Comparison of ENCODE assay signal across 1 cellular context in the genomic region with DNA sequence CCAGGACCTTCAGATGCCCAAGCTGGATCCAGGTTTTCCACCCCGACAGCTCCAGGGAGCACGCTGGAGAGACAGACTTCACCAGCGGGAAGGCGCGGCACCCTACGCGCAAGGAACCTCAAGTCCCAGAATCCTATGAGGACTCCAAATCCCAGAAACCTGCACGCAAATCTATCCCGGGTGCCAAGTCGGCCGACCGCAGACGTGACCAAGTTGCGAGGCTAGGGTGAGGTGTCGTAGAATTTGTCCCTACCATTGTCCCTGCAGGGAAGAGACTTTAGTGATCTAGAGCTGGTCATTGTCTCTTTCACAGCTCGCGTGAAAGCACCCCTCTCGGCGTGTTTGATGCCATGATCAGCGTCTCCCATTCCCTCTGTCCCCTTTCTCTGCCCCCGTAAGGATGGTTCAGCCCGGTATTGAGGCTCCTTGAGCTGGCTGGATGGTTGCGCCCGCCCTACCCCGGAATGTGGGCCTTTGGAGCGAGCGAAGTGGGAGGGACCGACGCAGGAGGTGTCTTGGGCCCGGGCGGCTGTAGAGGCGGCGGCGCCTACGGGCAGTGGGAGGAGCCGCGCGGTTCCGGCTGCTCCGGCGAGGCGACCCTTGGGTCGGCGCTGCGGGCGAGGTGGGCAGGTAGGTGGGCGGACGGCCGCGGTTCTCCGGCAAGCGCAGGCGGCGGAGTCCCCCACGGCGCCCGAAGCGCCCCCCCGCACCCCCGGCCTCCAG.
TF ChIP-seq lines count a peak whose summit lies in the region.

TSS of gene PRKCI (plus strand) at position 501 of the 723 bp plus-strand sequence. CDS start 246 bp downstream, outside the sequence.

TF ChIP-seq in K562, 482 proteins besides CTCF, POLR2A, EP300 and RAD21 (continued from another document and continues in another):
- TF ChIP-seq PBX2 (CRISPR knock-in tag; IDR thresholded peaks at IDR 0.05; ENCODE audit: low read depth) (no peak), PBX2 (tag; conservative IDR thresholded peaks at IDR 0.05; ENCODE audit: low read depth) (0 out of 2 replicates have a peak, but pooled peaks have one; percentile 30), TBL1XR1 (IDR thresholded peaks at IDR 0.05; ENCODE audit: low read length in 2 of 2) (peak; percentile 53 to 62; a peak in 3 of 4 replicates), ZNF253 (CRISPR knock-in tag; conservative IDR thresholded peaks at IDR 0.05) (no peak), ZNF436 (CRISPR knock-in tag; IDR thresholded peaks at IDR 0.05) (no peak), MLLT1 (IDR thresholded peaks at IDR 0.05) (peak in 1 of 2 experiments; percentile 99; a peak in 2 of 4 replicates), KLF16 (IDR thresholded peaks at IDR 0.05) (no peak), ESRRA (IDR thresholded peaks at IDR 0.05; ENCODE audit: borderline replicate concordance, low read depth) (peak; percentile 97; the same call in 1 of the 2 replicates), RNF2 (IDR thresholded peaks at IDR 0.05) (peak; percentile 94), PCBP2 (IDR thresholded peaks at IDR 0.05; ENCODE audit: low read depth, low read length, poor library complexity, severe bottlenecking) (no peak), SRSF3 (IDR thresholded peaks at IDR 0.05; ENCODE audit: insufficient read depth, low read length) (no peak), HNRNPL (IDR thresholded peaks at IDR 0.05; ENCODE audit: low read depth, low read length) (no peak), CC2D1A (IDR thresholded peaks at IDR 0.05) (0 out of 2 replicates have a peak, but pooled peaks have one; percentile 24), PURB (CRISPR knock-in tag; IDR thresholded peaks at IDR 0.05; ENCODE audit: low read depth) (no peak), ZNF347 (CRISPR knock-in tag; IDR thresholded peaks at IDR 0.05; ENCODE audit: low read depth) (no peak), MYBL2 (IDR thresholded peaks at IDR 0.05; ENCODE audit: low read depth) (no peak), MYBL2 (CRISPR knock-in tag; IDR thresholded peaks at IDR 0.05; ENCODE audit: borderline replicate concordance) (no peak), TOE1 (IDR thresholded peaks at IDR 0.05; ENCODE audit: borderline replicate concordance) (peak; percentile 98), TOE1 (CRISPR knock-in tag; IDR thresholded peaks at IDR 0.05; ENCODE audit: borderline replicate concordance, low read depth) (no peak), EGR1 (conservative IDR thresholded peaks at IDR 0.05) (peak; percentile 71; the same call in 1 of the 2 replicates), DACH1 (IDR thresholded peaks at IDR 0.05; ENCODE audit: partially characterized antibody) (no peak), FOXO4 (CRISPR knock-in tag; IDR thresholded peaks at IDR 0.05) (no peak), PRMT5 (CRISPR knock-in tag; IDR thresholded peaks at IDR 0.05) (no peak), ETV6 (IDR thresholded peaks at IDR 0.05; ENCODE audit: borderline replicate concordance in 1 of 2, low read depth in 2 of 2, low read length in 1 of 2) (no peak), ETV6 (CRISPR knock-in tag; IDR thresholded peaks at IDR 0.05; ENCODE audit: borderline replicate concordance) (no peak), MCM7 (IDR thresholded peaks at IDR 0.05) (no peak; a peak in 1 of 4 replicates), NEUROD1 (IDR thresholded peaks at IDR 0.05; ENCODE audit: borderline replicate concordance, low read depth, low read length, partially characterized antibody) (peak; percentile 76), HMG20B (CRISPR knock-in tag; IDR thresholded peaks at IDR 0.05) (no peak), GATAD2B (IDR thresholded peaks at IDR 0.05; ENCODE audit: borderline replicate concordance) (no peak), ZNF384 (IDR thresholded peaks at IDR 0.05; ENCODE audit: low read depth, low read length) (no peak), SLC30A9 (CRISPR knock-in tag; IDR thresholded peaks at IDR 0.05) (no peak), NFE2 (IDR thresholded peaks at IDR 0.05; ENCODE audit: low read depth) (no peak; the same call in 1 of the 2 replicates), CBFA2T3 (IDR thresholded peaks at IDR 0.05) (peak; percentile 27; the same call in 1 of the 2 replicates), SMARCB1 (IDR thresholded peaks at IDR 0.05; ENCODE audit: insufficient read length, low read depth) (no peak)
- TF ChIP-seq, protein P1, sequence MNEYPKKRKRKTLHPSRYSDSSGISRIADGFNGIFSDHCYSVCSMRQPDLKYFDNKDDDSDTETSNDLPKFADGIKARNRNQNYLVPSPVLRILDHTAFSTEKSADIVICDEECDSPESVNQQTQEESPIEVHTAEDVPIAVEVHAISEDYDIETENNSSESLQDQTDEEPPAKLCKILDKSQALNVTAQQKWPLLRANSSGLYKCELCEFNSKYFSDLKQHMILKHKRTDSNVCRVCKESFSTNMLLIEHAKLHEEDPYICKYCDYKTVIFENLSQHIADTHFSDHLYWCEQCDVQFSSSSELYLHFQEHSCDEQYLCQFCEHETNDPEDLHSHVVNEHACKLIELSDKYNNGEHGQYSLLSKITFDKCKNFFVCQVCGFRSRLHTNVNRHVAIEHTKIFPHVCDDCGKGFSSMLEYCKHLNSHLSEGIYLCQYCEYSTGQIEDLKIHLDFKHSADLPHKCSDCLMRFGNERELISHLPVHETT (CRISPR knock-in tag; conservative IDR thresholded peaks at IDR 0.05 in 1 of 2, IDR thresholded peaks at IDR 0.05 in 1 of 2): peak in 1 of 2 experiments; percentile 43; a peak in 1 of 4 replicates
- TF ChIP-seq, protein P2, sequence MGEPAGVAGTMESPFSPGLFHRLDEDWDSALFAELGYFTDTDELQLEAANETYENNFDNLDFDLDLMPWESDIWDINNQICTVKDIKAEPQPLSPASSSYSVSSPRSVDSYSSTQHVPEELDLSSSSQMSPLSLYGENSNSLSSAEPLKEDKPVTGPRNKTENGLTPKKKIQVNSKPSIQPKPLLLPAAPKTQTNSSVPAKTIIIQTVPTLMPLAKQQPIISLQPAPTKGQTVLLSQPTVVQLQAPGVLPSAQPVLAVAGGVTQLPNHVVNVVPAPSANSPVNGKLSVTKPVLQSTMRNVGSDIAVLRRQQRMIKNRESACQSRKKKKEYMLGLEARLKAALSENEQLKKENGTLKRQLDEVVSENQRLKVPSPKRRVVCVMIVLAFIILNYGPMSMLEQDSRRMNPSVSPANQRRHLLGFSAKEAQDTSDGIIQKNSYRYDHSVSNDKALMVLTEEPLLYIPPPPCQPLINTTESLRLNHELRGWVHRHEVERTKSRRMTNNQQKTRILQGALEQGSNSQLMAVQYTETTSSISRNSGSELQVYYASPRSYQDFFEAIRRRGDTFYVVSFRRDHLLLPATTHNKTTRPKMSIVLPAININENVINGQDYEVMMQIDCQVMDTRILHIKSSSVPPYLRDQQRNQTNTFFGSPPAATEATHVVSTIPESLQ (CRISPR knock-in tag; IDR thresholded peaks at IDR 0.05): 0 out of 2 replicates have a peak, but pooled peaks have one; percentile 64
- TF ChIP-seq, protein P3, sequence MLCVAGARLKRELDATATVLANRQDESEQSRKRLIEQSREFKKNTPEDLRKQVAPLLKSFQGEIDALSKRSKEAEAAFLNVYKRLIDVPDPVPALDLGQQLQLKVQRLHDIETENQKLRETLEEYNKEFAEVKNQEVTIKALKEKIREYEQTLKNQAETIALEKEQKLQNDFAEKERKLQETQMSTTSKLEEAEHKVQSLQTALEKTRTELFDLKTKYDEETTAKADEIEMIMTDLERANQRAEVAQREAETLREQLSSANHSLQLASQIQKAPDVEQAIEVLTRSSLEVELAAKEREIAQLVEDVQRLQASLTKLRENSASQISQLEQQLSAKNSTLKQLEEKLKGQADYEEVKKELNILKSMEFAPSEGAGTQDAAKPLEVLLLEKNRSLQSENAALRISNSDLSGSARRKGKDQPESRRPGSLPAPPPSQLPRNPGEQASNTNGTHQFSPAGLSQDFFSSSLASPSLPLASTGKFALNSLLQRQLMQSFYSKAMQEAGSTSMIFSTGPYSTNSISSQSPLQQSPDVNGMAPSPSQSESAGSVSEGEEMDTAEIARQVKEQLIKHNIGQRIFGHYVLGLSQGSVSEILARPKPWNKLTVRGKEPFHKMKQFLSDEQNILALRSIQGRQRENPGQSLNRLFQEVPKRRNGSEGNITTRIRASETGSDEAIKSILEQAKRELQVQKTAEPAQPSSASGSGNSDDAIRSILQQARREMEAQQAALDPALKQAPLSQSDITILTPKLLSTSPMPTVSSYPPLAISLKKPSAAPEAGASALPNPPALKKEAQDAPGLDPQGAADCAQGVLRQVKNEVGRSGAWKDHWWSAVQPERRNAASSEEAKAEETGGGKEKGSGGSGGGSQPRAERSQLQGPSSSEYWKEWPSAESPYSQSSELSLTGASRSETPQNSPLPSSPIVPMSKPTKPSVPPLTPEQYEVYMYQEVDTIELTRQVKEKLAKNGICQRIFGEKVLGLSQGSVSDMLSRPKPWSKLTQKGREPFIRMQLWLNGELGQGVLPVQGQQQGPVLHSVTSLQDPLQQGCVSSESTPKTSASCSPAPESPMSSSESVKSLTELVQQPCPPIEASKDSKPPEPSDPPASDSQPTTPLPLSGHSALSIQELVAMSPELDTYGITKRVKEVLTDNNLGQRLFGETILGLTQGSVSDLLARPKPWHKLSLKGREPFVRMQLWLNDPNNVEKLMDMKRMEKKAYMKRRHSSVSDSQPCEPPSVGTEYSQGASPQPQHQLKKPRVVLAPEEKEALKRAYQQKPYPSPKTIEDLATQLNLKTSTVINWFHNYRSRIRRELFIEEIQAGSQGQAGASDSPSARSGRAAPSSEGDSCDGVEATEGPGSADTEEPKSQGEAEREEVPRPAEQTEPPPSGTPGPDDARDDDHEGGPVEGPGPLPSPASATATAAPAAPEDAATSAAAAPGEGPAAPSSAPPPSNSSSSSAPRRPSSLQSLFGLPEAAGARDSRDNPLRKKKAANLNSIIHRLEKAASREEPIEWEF (CRISPR knock-in tag; IDR thresholded peaks at IDR 0.05): no peak
- TF ChIP-seq, protein P4, sequence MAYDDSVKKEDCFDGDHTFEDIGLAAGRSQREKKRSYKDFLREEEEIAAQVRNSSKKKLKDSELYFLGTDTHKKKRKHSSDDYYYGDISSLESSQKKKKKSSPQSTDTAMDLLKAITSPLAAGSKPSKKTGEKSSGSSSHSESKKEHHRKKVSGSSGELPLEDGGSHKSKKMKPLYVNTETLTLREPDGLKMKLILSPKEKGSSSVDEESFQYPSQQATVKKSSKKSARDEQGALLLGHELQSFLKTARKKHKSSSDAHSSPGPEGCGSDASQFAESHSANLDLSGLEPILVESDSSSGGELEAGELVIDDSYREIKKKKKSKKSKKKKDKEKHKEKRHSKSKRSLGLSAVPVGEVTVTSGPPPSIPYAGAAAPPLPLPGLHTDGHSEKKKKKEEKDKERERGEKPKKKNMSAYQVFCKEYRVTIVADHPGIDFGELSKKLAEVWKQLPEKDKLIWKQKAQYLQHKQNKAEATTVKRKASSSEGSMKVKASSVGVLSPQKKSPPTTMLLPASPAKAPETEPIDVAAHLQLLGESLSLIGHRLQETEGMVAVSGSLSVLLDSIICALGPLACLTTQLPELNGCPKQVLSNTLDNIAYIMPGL (CRISPR knock-in tag; IDR thresholded peaks at IDR 0.05): no peak
- TF ChIP-seq, protein P5, sequence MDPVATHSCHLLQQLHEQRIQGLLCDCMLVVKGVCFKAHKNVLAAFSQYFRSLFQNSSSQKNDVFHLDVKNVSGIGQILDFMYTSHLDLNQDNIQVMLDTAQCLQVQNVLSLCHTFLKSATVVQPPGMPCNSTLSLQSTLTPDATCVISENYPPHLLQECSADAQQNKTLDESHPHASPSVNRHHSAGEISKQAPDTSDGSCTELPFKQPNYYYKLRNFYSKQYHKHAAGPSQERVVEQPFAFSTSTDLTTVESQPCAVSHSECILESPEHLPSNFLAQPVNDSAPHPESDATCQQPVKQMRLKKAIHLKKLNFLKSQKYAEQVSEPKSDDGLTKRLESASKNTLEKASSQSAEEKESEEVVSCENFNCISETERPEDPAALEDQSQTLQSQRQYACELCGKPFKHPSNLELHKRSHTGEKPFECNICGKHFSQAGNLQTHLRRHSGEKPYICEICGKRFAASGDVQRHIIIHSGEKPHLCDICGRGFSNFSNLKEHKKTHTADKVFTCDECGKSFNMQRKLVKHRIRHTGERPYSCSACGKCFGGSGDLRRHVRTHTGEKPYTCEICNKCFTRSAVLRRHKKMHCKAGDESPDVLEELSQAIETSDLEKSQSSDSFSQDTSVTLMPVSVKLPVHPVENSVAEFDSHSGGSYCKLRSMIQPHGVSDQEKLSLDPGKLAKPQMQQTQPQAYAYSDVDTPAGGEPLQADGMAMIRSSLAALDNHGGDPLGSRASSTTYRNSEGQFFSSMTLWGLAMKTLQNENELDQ (CRISPR knock-in tag; IDR thresholded peaks at IDR 0.05; ENCODE audit: borderline replicate concordance): no peak
